Comparison of ENCODE assay signal across 8 cellular contexts in the genomic region with DNA sequence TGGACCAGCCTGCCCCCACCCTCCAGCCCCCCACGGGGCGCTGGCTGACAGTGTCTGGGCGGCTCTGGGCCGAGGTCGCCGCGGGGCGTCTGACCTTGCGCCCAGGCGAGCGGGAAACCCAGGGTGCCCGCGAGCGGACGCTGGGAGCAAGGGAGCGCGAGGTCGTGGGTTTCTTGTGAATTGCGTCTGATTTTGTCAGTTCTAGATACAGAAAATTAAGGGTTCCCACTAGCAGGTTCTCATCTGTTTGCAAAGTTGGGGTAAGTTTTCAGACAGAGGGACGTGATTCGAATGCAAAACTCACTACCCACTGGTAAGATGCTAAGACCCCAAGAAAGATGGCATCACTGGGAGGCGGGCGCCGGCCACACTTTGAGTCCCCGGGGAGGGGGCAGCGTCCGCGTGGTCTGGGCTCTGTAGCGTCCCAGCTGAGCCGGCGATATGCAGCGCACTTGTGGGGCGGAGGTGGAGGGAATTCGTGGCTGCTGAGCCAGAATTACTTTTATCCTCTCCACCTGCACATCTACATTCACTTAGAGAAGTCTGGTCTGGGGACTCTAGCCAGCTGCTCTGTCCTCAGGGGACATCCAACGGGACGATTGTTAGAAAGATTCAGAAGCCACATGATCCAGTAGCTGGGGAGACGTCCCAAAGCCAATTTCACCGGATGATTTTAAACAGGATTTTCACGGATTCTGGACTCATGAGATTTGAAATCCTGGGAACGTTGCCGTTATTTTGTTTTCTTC. TPM values are rescaled to one million over a fixed set of nuclear protein-coding genes. Genes with fewer than 3 reads are reported as not detected.
A peak's percentile ranks its signal among the peaks of the same experiment; 100 is the strongest.
DNase-seq lines count a peak whose midpoint lies in the region; ATAC-seq and TF ChIP-seq lines count a peak whose summit lies in the region.

No MANE protein-coding gene starts in this region.

- TF ChIP-seq CTCF in lower lobe of right lung (IDR thresholded peaks at IDR 0.05): no peak

- H3K4me1 ChIP-seq in SJCRH30 (peaks cover 5% of the 10 kb centered on the region; the same call in 1 of the 2 replicates), lower lobe of right lung (peaks cover 24% of the 10 kb centered on the region)

- H3K27me3 ChIP-seq in SJCRH30 (no peaks in the 10 kb centered on the region), lower lobe of right lung (ENCODE audit: low read depth) (peaks cover 10% of the 10 kb centered on the region)

- intact Hi-C loops in lower lobe of right lung (cut with DNase I): no loop called here

- ATAC-seq in HG02885 (IDR thresholded peaks at IDR 0.05; ENCODE audit: poor library complexity, unreplicated experiment) (peak; percentile 32), lower lobe of right lung (peak; percentile 57 to 60)

- 0 out of 2 replicates have a peak, but pooled peaks cover 2% of the 10 kb centered on the region for H3K36me3 ChIP-seq in SJCRH30
- H3K36me3 ChIP-seq in lower lobe of right lung: no peaks in the 10 kb centered on the region

- H3K4me3 ChIP-seq in SJCRH30 (peak overlapping the region; percentile 82), lower lobe of right lung (peak overlapping the region; percentile 67)

- peak overlapping the region; percentile 91 for H3K27ac ChIP-seq in SJCRH30
- peak overlapping the region; percentile 78 for H3K27ac ChIP-seq in lower lobe of right lung

- no peaks in the 10 kb centered on the region for H3K9me3 ChIP-seq in SJCRH30 (replicated peaks)
- no peaks in the 10 kb centered on the region for H3K9me3 ChIP-seq in lower lobe of right lung

- DNase-seq in NCI-H2227 (lab: John Stamatoyannopoulos, UW; ENCODE audit: unreplicated experiment) (peak; percentile 18), NCI-H2227 treated with DMSO at 0.1 percent for 48 hours (lab: John Stamatoyannopoulos, UW) (no peak), SJCRH30 (peak; percentile 74 to 79), dermis blood vessel endothelial cell (peak; percentile 4), lower lobe of right lung (no peak), superior temporal gyrus (ENCODE audit: extremely low spot score) (peak; percentile 62), NCI-H2107 treated with DMSO at 0.1 percent for 48 hours (lab: John Stamatoyannopoulos, UW; ENCODE audit: unreplicated experiment) (no peak)

RNA-seq across cellular contexts. Expression of a gene that starts 1.0 kb away (rescaled TPM):
- total RNA-seq in SJCRH30 (2014; rRNA removed; shearing (Covaris generic)): 15.3 and 17.6 TPM in 2 replicates
- total RNA-seq in dermis blood vessel endothelial cell: 1.5 and 3.9 TPM in 2 replicates
- total RNA-seq in lower lobe of right lung: 36.2 TPM

RNA-seq across cellular contexts. Expression of a gene that starts 32.8 kb away (rescaled TPM):
- 86.2 and 95.0 TPM in 2 replicates for total RNA-seq in SJCRH30 (2014; rRNA removed; shearing (Covaris generic))
- total RNA-seq in dermis blood vessel endothelial cell (32.7 and 39.8 TPM in 2 replicates), lower lobe of right lung (16.9 TPM)

Comparison
In these comparisons a context has a peak if more than half of its experiments do, and no peak if none do; other contexts are left out.
1. DNase-seq: peak in NCI-H2227 (single experiment), SJCRH30 (2 of 2), dermis blood vessel endothelial cell (single experiment) and superior temporal gyrus (single experiment); none in NCI-H2227 treated with DMSO at 0.1 percent for 48 hours (single experiment), lower lobe of right lung (single experiment) and NCI-H2107 treated with DMSO at 0.1 percent for 48 hours (single experiment).